In genomic region chr2:71851094-71851755, GRCh38 we compare ENCODE assay signal across 1 cellular context.
TF ChIP-seq lines count a peak whose summit lies in the region.

No MANE protein-coding gene starts in this region.

TF ChIP-seq in H1, 55 proteins besides CTCF, POLR2A, EP300 and RAD21 (continued from another document):
- no peak for TF ChIP-seq ATF2 (IDR thresholded peaks at IDR 0.05; ENCODE audit: low read length)
- TF ChIP-seq JUND (IDR thresholded peaks at IDR 0.05; ENCODE audit: low read length) = no peak
- TF ChIP-seq MAX (IDR thresholded peaks at IDR 0.05) = no peak
- no peak for TF ChIP-seq CHD1 (IDR thresholded peaks at IDR 0.05; ENCODE audit: low read depth, low read length)
- no peak for TF ChIP-seq CHD7 (IDR thresholded peaks at IDR 0.05; ENCODE audit: insufficient replicate concordance, low read length)
- TF ChIP-seq GTF2F1 (IDR thresholded peaks at IDR 0.05; ENCODE audit: borderline replicate concordance, low read depth, low read length) = no peak
TF ChIP-seq in H1: peak in this region for 0.
